1 cellular context compared by ENCODE assay signal in the genomic region with DNA sequence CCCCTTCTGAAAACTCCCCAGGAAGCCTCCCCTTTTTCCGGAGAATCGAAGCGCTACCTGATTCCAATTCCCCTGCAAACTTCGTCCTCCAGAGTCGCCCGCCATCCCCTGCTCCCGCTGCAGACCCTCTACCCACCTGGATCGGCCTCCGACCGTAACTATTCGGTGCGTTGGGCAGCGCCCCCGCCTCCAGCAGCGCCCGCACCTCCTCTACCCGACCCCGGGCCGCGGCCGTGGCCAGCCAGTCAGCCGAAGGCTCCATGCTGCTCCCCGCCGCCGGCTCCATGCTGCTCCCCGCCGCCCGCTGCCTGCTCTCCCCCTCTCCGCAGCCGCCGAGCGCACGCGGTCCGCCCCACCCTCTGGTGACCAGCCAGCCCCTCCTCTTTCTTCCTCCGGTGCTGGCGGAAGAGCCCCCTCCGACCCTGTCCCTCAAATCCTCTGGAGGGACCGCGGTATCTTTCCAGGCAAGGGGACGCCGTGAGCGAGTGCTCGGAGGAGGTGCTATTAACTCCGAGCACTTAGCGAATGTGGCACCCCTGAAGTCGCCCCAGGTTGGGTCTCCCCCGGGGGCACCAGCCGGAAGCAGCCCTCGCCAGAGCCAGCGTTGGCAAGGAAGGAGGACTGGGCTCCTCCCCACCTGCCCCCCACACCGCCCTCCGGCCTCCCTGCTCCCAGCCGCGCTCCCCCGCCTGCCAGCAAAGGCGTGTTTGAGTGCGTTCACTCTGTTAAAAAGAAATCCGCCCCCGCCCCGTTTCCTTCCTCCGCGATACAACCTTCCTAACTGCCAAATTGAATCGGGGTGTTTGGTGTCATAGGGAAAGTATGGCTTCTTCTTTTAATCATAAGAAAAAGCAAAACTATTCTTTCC.
TF ChIP-seq lines count a peak whose summit lies in the region.

No MANE protein-coding gene starts in this region.

TF ChIP-seq in GM12878, 131 proteins besides CTCF, POLR2A, EP300 and RAD21:
- TF ChIP-seq CBX5 (IDR thresholded peaks at IDR 0.05; ENCODE audit: low read depth): 0 out of 2 replicates have a peak, but pooled peaks have one; percentile 12
- TF ChIP-seq ZNF622 (IDR thresholded peaks at IDR 0.05): no peak
- TF ChIP-seq, protein P1, sequence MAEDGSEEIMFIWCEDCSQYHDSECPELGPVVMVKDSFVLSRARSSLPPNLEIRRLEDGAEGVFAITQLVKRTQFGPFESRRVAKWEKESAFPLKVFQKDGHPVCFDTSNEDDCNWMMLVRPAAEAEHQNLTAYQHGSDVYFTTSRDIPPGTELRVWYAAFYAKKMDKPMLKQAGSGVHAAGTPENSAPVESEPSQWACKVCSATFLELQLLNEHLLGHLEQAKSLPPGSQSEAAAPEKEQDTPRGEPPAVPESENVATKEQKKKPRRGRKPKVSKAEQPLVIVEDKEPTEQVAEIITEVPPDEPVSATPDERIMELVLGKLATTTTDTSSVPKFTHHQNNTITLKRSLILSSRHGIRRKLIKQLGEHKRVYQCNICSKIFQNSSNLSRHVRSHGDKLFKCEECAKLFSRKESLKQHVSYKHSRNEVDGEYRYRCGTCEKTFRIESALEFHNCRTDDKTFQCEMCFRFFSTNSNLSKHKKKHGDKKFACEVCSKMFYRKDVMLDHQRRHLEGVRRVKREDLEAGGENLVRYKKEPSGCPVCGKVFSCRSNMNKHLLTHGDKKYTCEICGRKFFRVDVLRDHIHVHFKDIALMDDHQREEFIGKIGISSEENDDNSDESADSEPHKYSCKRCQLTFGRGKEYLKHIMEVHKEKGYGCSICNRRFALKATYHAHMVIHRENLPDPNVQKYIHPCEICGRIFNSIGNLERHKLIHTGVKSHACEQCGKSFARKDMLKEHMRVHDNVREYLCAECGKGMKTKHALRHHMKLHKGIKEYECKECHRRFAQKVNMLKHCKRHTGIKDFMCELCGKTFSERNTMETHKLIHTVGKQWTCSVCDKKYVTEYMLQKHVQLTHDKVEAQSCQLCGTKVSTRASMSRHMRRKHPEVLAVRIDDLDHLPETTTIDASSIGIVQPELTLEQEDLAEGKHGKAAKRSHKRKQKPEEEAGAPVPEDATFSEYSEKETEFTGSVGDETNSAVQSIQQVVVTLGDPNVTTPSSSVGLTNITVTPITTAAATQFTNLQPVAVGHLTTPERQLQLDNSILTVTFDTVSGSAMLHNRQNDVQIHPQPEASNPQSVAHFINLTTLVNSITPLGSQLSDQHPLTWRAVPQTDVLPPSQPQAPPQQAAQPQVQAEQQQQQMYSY (CRISPR knock-in tag; IDR thresholded peaks at IDR 0.05): no peak
- TF ChIP-seq, protein P2, sequence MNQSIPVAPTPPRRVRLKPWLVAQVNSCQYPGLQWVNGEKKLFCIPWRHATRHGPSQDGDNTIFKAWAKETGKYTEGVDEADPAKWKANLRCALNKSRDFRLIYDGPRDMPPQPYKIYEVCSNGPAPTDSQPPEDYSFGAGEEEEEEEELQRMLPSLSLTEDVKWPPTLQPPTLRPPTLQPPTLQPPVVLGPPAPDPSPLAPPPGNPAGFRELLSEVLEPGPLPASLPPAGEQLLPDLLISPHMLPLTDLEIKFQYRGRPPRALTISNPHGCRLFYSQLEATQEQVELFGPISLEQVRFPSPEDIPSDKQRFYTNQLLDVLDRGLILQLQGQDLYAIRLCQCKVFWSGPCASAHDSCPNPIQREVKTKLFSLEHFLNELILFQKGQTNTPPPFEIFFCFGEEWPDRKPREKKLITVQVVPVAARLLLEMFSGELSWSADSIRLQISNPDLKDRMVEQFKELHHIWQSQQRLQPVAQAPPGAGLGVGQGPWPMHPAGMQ (IDR thresholded peaks at IDR 0.05; ENCODE audit: borderline replicate concordance): no peak
- no peak for TF ChIP-seq BCL11A (IDR thresholded peaks at IDR 0.05; ENCODE audit: low read depth, low read length)
- 0 out of 2 replicates have a peak, but pooled peaks have one; percentile 11 for TF ChIP-seq YY1 (IDR thresholded peaks at IDR 0.05; ENCODE audit: low read depth, low read length)
- no peak for TF ChIP-seq CEBPB (IDR thresholded peaks at IDR 0.05; ENCODE audit: borderline replicate concordance in 1 of 2, low read depth in 2 of 2, low read length in 2 of 2)
- no peak for TF ChIP-seq GATAD2B (conservative IDR thresholded peaks at IDR 0.05; ENCODE audit: low read depth)
- no peak for TF ChIP-seq PML (IDR thresholded peaks at IDR 0.05; ENCODE audit: low read length)
- TF ChIP-seq EGR1 (IDR thresholded peaks at IDR 0.05; ENCODE audit: borderline replicate concordance in 1 of 2, low read depth in 2 of 2, low read length in 2 of 2): peak in 1 of 2 experiments; percentile 68; a peak in 2 of 3 replicates
